In genomic region chr13:61988810-61989209, GRCh38 we compare ENCODE assay signal across 6 cellular contexts.
"Had no signal": no experiment of that assay in that cellular context is flagged by ENCODE, and none has a peak within 500 bp of the region (broad histone marks: within the 10 kb centered on the region; RNA-seq: fewer than 3 reads in every experiment).

No MANE protein-coding gene starts in this region.

- FAIRE-seq: GM12891, GM12892, GM18507, GM19239 had no signal

- DNase-seq: GDM1, GF-D8 had no signal
